In genomic region chr7:29565982-29566746, GRCh38 we compare ENCODE assay signal across 9 cellular contexts. TPM values are rescaled to one million over a fixed set of nuclear protein-coding genes. Genes with fewer than 3 reads are reported as not detected.
DNase-seq lines count a peak whose midpoint lies in the region; ATAC-seq and TF ChIP-seq lines count a peak whose summit lies in the region.
"Had no signal": no experiment of that assay in that cellular context is flagged by ENCODE, and none has a peak within 500 bp of the region (broad histone marks: within the 10 kb centered on the region; RNA-seq: fewer than 3 reads in every experiment).

No MANE protein-coding gene starts in this region.

- H3K4me3 ChIP-seq in endocrine pancreas (ENCODE audit: control insufficient read depth, insufficient read depth, low read length) (no peak overlapping the region), mucosa of descending colon (peak overlapping the region; percentile 63)

- no peaks in the 10 kb centered on the region for H3K9me3 Mint-ChIP-seq in type B pancreatic cell

- peak overlapping the region; percentile 99 for H3K4me3 Mint-ChIP-seq in type B pancreatic cell

- no peaks in the 10 kb centered on the region for H3K36me3 ChIP-seq in endocrine pancreas (ENCODE audit: control insufficient read depth, insufficient read depth, low read length)
- H3K36me3 ChIP-seq in mucosa of descending colon (ENCODE audit: low read depth) = no peaks in the 10 kb centered on the region

- no peaks in the 10 kb centered on the region for H3K9me3 ChIP-seq in endocrine pancreas (ENCODE audit: control insufficient read depth, low read length)
- no peaks in the 10 kb centered on the region for H3K9me3 ChIP-seq in mucosa of descending colon

- intact Hi-C loops in mucosa of descending colon (cut with DNase I, micrococcal nuclease) = no loop called here

- peak overlapping the region; percentile 41 for H3K9ac ChIP-seq in endocrine pancreas (ENCODE audit: control insufficient read depth, insufficient read depth, low read length)

- H3K4me1 Mint-ChIP-seq in type B pancreatic cell (ENCODE audit: unreplicated experiment) = peaks cover 20% of the 10 kb centered on the region

- peaks cover 45% of the 10 kb centered on the region for H3K27me3 Mint-ChIP-seq in type B pancreatic cell

- ATAC-seq in mucosa of descending colon (peak; percentile 21), HG03439 (IDR thresholded peaks at IDR 0.05; ENCODE audit: unreplicated experiment) (no peak)

- TF ChIP-seq CTCF in mucosa of descending colon (IDR thresholded peaks at IDR 0.05) (no peak), type B pancreatic cell (conservative IDR thresholded peaks at IDR 0.05) (no peak)

- H3K36me3 Mint-ChIP-seq in type B pancreatic cell = peaks cover 3% of the 10 kb centered on the region

- DNase-seq in activated T-cell treated with anti-CD3 and anti-CD28 coated beads, Interleukin-2, amount 50 U/mL, for 48 hours = peak; percentile 24 to 35
- DNase-seq in activated T-cell treated with anti-CD3 and anti-CD28 coated beads for 4 hours = no peak
- peak; percentile 61 to 67 (median 66) for DNase-seq in mucosa of descending colon
- DNase-seq in type B pancreatic cell (ENCODE audit: extremely low spot score, unreplicated experiment) = no peak
- DNase-seq in glomerular visceral epithelial cell (ENCODE audit: extremely low spot score) = no peak
- no peak for DNase-seq in NK-92 treated with Interleukin-12 subunit alpha and Interleukin-12 subunit beta, amount 100 ng/mL, for 24 hours (lab: John Stamatoyannopoulos, UW)
- DNase-seq: NCI-H510A treated with DMSO at 0.1 percent for 48 hours had no signal

- H3K4me1 ChIP-seq in endocrine pancreas (ENCODE audit: control insufficient read depth, insufficient read depth, low read length) (no peaks in the 10 kb centered on the region), mucosa of descending colon (ENCODE audit: low read depth) (no peaks in the 10 kb centered on the region)

- no peak overlapping the region for H3K27ac Mint-ChIP-seq in type B pancreatic cell

- no peaks in the 10 kb centered on the region for H3K27me3 ChIP-seq in endocrine pancreas (ENCODE audit: control insufficient read depth, insufficient read depth, low read length)

RNA-seq across cellular contexts. Expression of gene PRR15, which starts 2.5 kb away (rescaled TPM):
- total RNA-seq in mucosa of descending colon (100 to 1,000 TPM; 104 to 356 (median 173) TPM), type B pancreatic cell (ENCODE audit: low replicate concordance) (10.8 and 36.0 TPM in 2 replicates)

Comparison
In these comparisons a context has a peak if more than half of its experiments do, and no peak if none do; other contexts are left out.
1. DNase-seq: peak in activated T-cell treated with anti-CD3 and anti-CD28 coated beads, Interleukin-2, amount 50 U/mL, for 48 hours (2 of 2) and mucosa of descending colon (3 of 3); none in activated T-cell treated with anti-CD3 and anti-CD28 coated beads for 4 hours (single experiment), type B pancreatic cell (single experiment), glomerular visceral epithelial cell (single experiment) and NK-92 treated with Interleukin-12 subunit alpha and Interleukin-12 subunit beta, amount 100 ng/mL, for 24 hours (single experiment).